Comparison of ENCODE assay signal across 8 cellular contexts in genomic region chr2:130726614-130727180, GRCh38. TPM values are rescaled to one million over a fixed set of nuclear protein-coding genes. Genes with fewer than 3 reads are reported as not detected.
DNase-seq lines count a peak whose midpoint lies in the region; ATAC-seq and TF ChIP-seq lines count a peak whose summit lies in the region.

No MANE protein-coding gene starts in this region.

- peak overlapping the region; percentile 94 for H3K4me2 ChIP-seq in PC-3 (ENCODE audit: low read length)

- H3K4me1 ChIP-seq in PC-3 (ENCODE audit: insufficient read depth, low read length) (peaks cover 9% of the 10 kb centered on the region), esophagus muscularis mucosa (peaks cover 19 to 21% (median 20%) of the 10 kb centered on the region in 4 donors), prostate gland (replicated peaks) (no peaks in the 10 kb centered on the region)

- POLR2A ChIA-PET in PC-3 (lab: Charles Lee; ENCODE audit: unreplicated experiment) = no interaction called here

- H2AFZ ChIP-seq in PC-3 (ENCODE audit: low read length) = peak overlapping the region; percentile 94

- H3K27me3 ChIP-seq in PC-3 (ENCODE audit: low read length) (peaks cover 9% of the 10 kb centered on the region; the same call in 1 of the 2 replicates), esophagus muscularis mucosa (peaks cover 0 to 3% (median 0%) of the 10 kb centered on the region in 4 donors), prostate gland (replicated peaks; ENCODE audit: insufficient read depth) (no peaks in the 10 kb centered on the region)

- BruUV-seq in PC-3 (replicated peaks; lab: Mats Ljungman, UMichigan) = no TSS peak

- H4K20me1 ChIP-seq in PC-3 (ENCODE audit: low read length) = no peaks in the 10 kb centered on the region

- CTCF ChIA-PET in PC-3 (lab: Charles Lee) = no interaction called here

- DNase-seq in EL (peak; percentile 6), PC-3 (no peak), esophagus muscularis mucosa (ENCODE audit: extremely low spot score) (no peak), prostate gland (ENCODE audit: low spot score) (no peak), nucleus accumbens (lab: John Stamatoyannopoulos, UW) (no peak)
- no peak for DNase-seq in activated CD4-positive, alpha-beta T cell treated with anti-CD3 and anti-CD28 coated beads for 48 hours

- H3K4me3 ChIP-seq in PC-3 (ENCODE audit: low read length) = peak overlapping the region; percentile 75
- H3K4me3 ChIP-seq in esophagus muscularis mucosa = peak overlapping the region; percentile 52 to 68 (median 62)
- peak overlapping the region; percentile 43 to 44 for H3K4me3 ChIP-seq in prostate gland

- TF ChIP-seq POLR2A in esophagus muscularis mucosa (IDR thresholded peaks at IDR 0.05; ENCODE audit: low read depth) (no peak), prostate gland (IDR thresholded peaks at IDR 0.05) (no peak)

- intact Hi-C loops in PC-3 (cut with micrococcal nuclease) = no loop called here
- intact Hi-C loops in esophagus muscularis mucosa (cut with DNase I) = no loop called here
- intact Hi-C loops in prostate gland (cut with DNase I) = no loop called here

- H3K9me3 ChIP-seq in PC-3 (ENCODE audit: low read length) (no peaks in the 10 kb centered on the region), esophagus muscularis mucosa (peaks cover 0 to 8% (median 0%) of the 10 kb centered on the region in 4 donors), prostate gland (no peaks in the 10 kb centered on the region)

- ATAC-seq in PC-3 (peak; percentile 6), HG03457 (IDR thresholded peaks at IDR 0.05; ENCODE audit: unreplicated experiment) (no peak), HG03432 (IDR thresholded peaks at IDR 0.05; ENCODE audit: unreplicated experiment) (no peak)

- no peak for TF ChIP-seq CTCF in PC-3 (conservative IDR thresholded peaks at IDR 0.05; ENCODE audit: low read depth, low read length)
- no peak for TF ChIP-seq CTCF in esophagus muscularis mucosa (IDR thresholded peaks at IDR 0.05)
- no peak for TF ChIP-seq CTCF in prostate gland (IDR thresholded peaks at IDR 0.05)

- H3F3A ChIP-seq in PC-3 (ENCODE audit: low read length, unreplicated experiment) = no peaks in the 10 kb centered on the region

- H3K27ac ChIP-seq in PC-3 (ENCODE audit: low read length) (no peak overlapping the region), esophagus muscularis mucosa (replicated peaks in 1 of 4) (peak overlapping the region; percentile 47 to 79 (median 65)), prostate gland (peak overlapping the region; percentile 69 to 79)

- peak overlapping the region; percentile 60 for H3K9ac ChIP-seq in PC-3 (ENCODE audit: low read length)

- 10% methylated on average over 19 of the region's 20 CpGs for WGBS in esophagus muscularis mucosa
- WGBS in prostate gland = 11% methylated on average over 20 of the region's 20 CpGs

- no peaks in the 10 kb centered on the region for H3K36me3 ChIP-seq in PC-3 (ENCODE audit: low read depth, low read length)
- no peaks in the 10 kb centered on the region for H3K36me3 ChIP-seq in esophagus muscularis mucosa
- H3K36me3 ChIP-seq in prostate gland = no peaks in the 10 kb centered on the region

- TF ChIP-seq EP300 in esophagus muscularis mucosa (IDR thresholded peaks at IDR 0.05) = no peak

- no peaks in the 10 kb centered on the region for H3K79me2 ChIP-seq in PC-3 (ENCODE audit: low read length)

- H3K9me2 ChIP-seq in PC-3 (replicated peaks; ENCODE audit: low read length) = no peaks in the 10 kb centered on the region

RNA-seq across cellular contexts. Expression of gene GPR148, which starts 2.2 kb away (rescaled TPM):
- not detected in 2 replicates for total RNA-seq in PC-3 (2014; rRNA removed)
- total RNA-seq in esophagus muscularis mucosa = not detected
- not detected for total RNA-seq in prostate gland

RNA-seq across cellular contexts. Expression of gene AMER3, which starts 28.6 kb away (rescaled TPM):
- not detected in 2 replicates for total RNA-seq in PC-3 (2014; rRNA removed)
- total RNA-seq in esophagus muscularis mucosa = under 1 TPM in 1 of 4 donors, not detected in 3; 0.06 TPM
- total RNA-seq in prostate gland = 10 to 100 TPM in 1 of 2 donors, under 1 TPM in 1; 0.18 to 10.1 TPM
